Comparison of ENCODE assay signal across 10 cellular contexts in genomic region chr2:42192642-42193566, GRCh38. TPM values are rescaled to one million over a fixed set of nuclear protein-coding genes. Genes with fewer than 3 reads are reported as not detected.
DNase-seq lines count a peak whose midpoint lies in the region; ATAC-seq and TF ChIP-seq lines count a peak whose summit lies in the region.
"Had no signal": no experiment of that assay in that cellular context is flagged by ENCODE, and none has a peak within 500 bp of the region (broad histone marks: within the 10 kb centered on the region; RNA-seq: fewer than 3 reads in every experiment).

No MANE protein-coding gene starts in this region.

- H3F3A ChIP-seq in MM.1S (ENCODE audit: insufficient read depth, low read length) = peaks cover 5% of the 10 kb centered on the region

- no peaks in the 10 kb centered on the region for H3K27me3 Mint-ChIP-seq in memory B cell
- no peaks in the 10 kb centered on the region for H3K27me3 Mint-ChIP-seq in progenitor cell of endocrine pancreas

- H3K27ac ChIP-seq in MM.1S (ENCODE audit: low read length) = peak overlapping the region; percentile 0; the same call in 1 of the 2 replicates

- ATAC-seq in GM18498 (IDR thresholded peaks at IDR 0.05; ENCODE audit: unreplicated experiment) (peak; percentile 64), GM21515 (IDR thresholded peaks at IDR 0.05; ENCODE audit: unreplicated experiment) (peak; percentile 75), memory B cell (ENCODE audit: low read depth) (peak; percentile 19)

- H4K20me1 ChIP-seq in MM.1S (ENCODE audit: insufficient read depth, low read length) = peaks cover 16% of the 10 kb centered on the region; the same call in 1 of the 2 replicates

- H3K4me3 ChIP-seq in MM.1S (ENCODE audit: low read length) = no peak overlapping the region

- CTCF ChIA-PET in GM10248 (lab: Yijun Ruan, JAX) = interaction anchor here (1.0 kb wide), 1 partner anchor 15 kb away, joined by 3 read pairs; no protein-coding TSS in a partner anchor

- H3K27me3 ChIP-seq in MM.1S (replicated peaks; ENCODE audit: insufficient read depth, low read length) = no peaks in the 10 kb centered on the region

- no peak overlapping the region for H3K4me2 ChIP-seq in MM.1S (ENCODE audit: low read depth, low read length)

- TF ChIP-seq CTCF in MM.1S (IDR thresholded peaks at IDR 0.05; ENCODE audit: low read length) (no peak), GM10248 (IDR thresholded peaks at IDR 0.05; ENCODE audit: control extremely low read depth, extremely low read depth, low read depth, missing control alignments) (no peak), progenitor cell of endocrine pancreas (IDR thresholded peaks at IDR 0.05; ENCODE audit: unreplicated experiment) (no peak)

- H3K79me2 ChIP-seq in MM.1S (ENCODE audit: low read length) = peaks cover 100% of the 10 kb centered on the region

- no peaks in the 10 kb centered on the region for H3K9me3 ChIP-seq in MM.1S (replicated peaks; ENCODE audit: insufficient read depth, low read length)

- H3K9ac ChIP-seq in MM.1S (ENCODE audit: low read length) = no peak overlapping the region

- no peaks in the 10 kb centered on the region for H3K9me2 ChIP-seq in MM.1S (replicated peaks; ENCODE audit: insufficient read depth, low read length)

- H3K4me1 Mint-ChIP-seq in memory B cell (peaks cover 36% of the 10 kb centered on the region), progenitor cell of endocrine pancreas (ENCODE audit: low read depth) (peaks cover 20% of the 10 kb centered on the region)

- peaks cover 24% of the 10 kb centered on the region for H3K4me1 ChIP-seq in MM.1S (ENCODE audit: low read length)

- H3K9me3 Mint-ChIP-seq in memory B cell (no peaks in the 10 kb centered on the region), progenitor cell of endocrine pancreas (ENCODE audit: low read depth) (no peaks in the 10 kb centered on the region)

- peak; percentile 26 for DNase-seq in MM.1S
- DNase-seq in memory B cell (ENCODE audit: low spot score in 2 of 2) = no peak
- no peak for DNase-seq in NCI-H1417 (lab: John Stamatoyannopoulos, UW)
- DNase-seq in OCI-M1 (lab: John Stamatoyannopoulos, UW) = no peak
- no peak for DNase-seq in GM10248 (ENCODE audit: extremely low spot score)
- no peak for DNase-seq in progenitor cell of endocrine pancreas (ENCODE audit: low spot score, unreplicated experiment)
- DNase-seq: head of caudate nucleus, NCI-H187 treated with DMSO at 0.1 percent for 48 hours had no signal

- POLR2A ChIA-PET in GM10248 (lab: Yijun Ruan, JAX) = interaction anchor here (0.5 kb wide), 1 partner anchor 110 kb away, joined by 3 read pairs; no protein-coding TSS in a partner anchor

- H3K36me3 Mint-ChIP-seq in memory B cell (peaks cover 7% of the 10 kb centered on the region), progenitor cell of endocrine pancreas (ENCODE audit: insufficient read depth) (no peaks in the 10 kb centered on the region)

- H3K4me3 Mint-ChIP-seq in memory B cell = no peak overlapping the region
- H3K4me3 Mint-ChIP-seq in progenitor cell of endocrine pancreas (ENCODE audit: low read depth) = no peak overlapping the region

- H3K27ac Mint-ChIP-seq in memory B cell (peak overlapping the region; percentile 58), progenitor cell of endocrine pancreas (no peak overlapping the region)

- no peak overlapping the region for H2AFZ ChIP-seq in MM.1S (ENCODE audit: low read length)

- H3K36me3 ChIP-seq in MM.1S (replicated peaks; ENCODE audit: insufficient read depth, low read length) = no peaks in the 10 kb centered on the region

RNA-seq across cellular contexts. Expression of gene EML4, which starts 23.8 kb away (rescaled TPM):
- total RNA-seq in progenitor cell of endocrine pancreas = 75.7 and 79.1 TPM in 2 replicates

Comparison
In these comparisons a context has a peak if more than half of its experiments do, and no peak if none do; other contexts are left out.
1. ATAC-seq: peak in every context shown above with its lines; median percentile 75 in GM21515; 64 in GM18498; 19 in memory B cell.